23 cellular contexts compared by ENCODE assay signal in genomic region chr11:121523581-121524232, GRCh38.
DNase-seq lines count a peak whose midpoint lies in the region; ATAC-seq and TF ChIP-seq lines count a peak whose summit lies in the region.
"Had no signal": no experiment of that assay in that cellular context is flagged by ENCODE, and none has a peak within 500 bp of the region (broad histone marks: within the 10 kb centered on the region; RNA-seq: fewer than 3 reads in every experiment).

No MANE protein-coding gene starts in this region.

- no peaks in the 10 kb centered on the region for H3K27me3 ChIP-seq in neutrophil
- H3K27me3 ChIP-seq: right atrium auricular region, suprapubic skin had no signal

- peaks cover 7% of the 10 kb centered on the region for H3K9me3 ChIP-seq in neutrophil
- H3K9me3 ChIP-seq: A549 had no signal

- ATAC-seq in GM19035 (IDR thresholded peaks at IDR 0.05; ENCODE audit: unreplicated experiment), result no peak
- ATAC-seq: A549, left ventricle myocardium superior, Right ventricle myocardium inferior had no signal

- no peak overlapping the region for H3K4me3 ChIP-seq in neutrophil (ENCODE audit: low read depth in 1 of 2, low read length in 1 of 2)
- H3K4me3 ChIP-seq: A549, right atrium auricular region, suprapubic skin had no signal

- no peak for TF ChIP-seq CTCF in neutrophil (IDR thresholded peaks at IDR 0.05)

- H3K4me1 ChIP-seq in neutrophil (ENCODE audit: control insufficient read depth in 1 of 2, insufficient read depth in 1 of 2, low read depth in 1 of 2, low read length in 1 of 2), result peaks cover 6 to 19% of the 10 kb centered on the region in 2 experiments
- H3K4me1 ChIP-seq: A549 had no signal

- peak overlapping the region; percentile 49 for H3K27ac ChIP-seq in neutrophil
- H3K27ac ChIP-seq: A549, C4-2B, right atrium auricular region, suprapubic skin had no signal

- peaks cover 85% of the 10 kb centered on the region for H3K36me3 ChIP-seq in neutrophil
- H3K36me3 ChIP-seq: right atrium auricular region, suprapubic skin had no signal

- DNase-seq in NCI-H2081 (lab: John Stamatoyannopoulos, UW) (peak; percentile 29 to 31), NCI-H2081 treated with DMSO at 0.1 percent for 48 hours (lab: John Stamatoyannopoulos, UW) (no peak), NCI-H146 (lab: John Stamatoyannopoulos, UW) (peak; percentile 89), SHP77 treated with DMSO at 0.1 percent for 48 hours (lab: John Stamatoyannopoulos, UW) (peak; percentile 68), activated T-cell treated with anti-CD3 and anti-CD28 coated beads for 4 hours (no peak), dedifferentiated amniotic fluid mesenchymal stem cell (ENCODE audit: extremely low spot score) (no peak)
- DNase-seq: activated CD4-positive, alpha-beta T cell treated with anti-CD3 and anti-CD28 coated beads, Interleukin-2, amount 10 ng/mL, durations not matched to agents 7 days and 5 days; activated CD8-positive, alpha-beta memory T cell treated with anti-CD3 and anti-CD28 coated beads, Interleukin-2, amount 50 U/mL, for 4 hours; activated effector memory CD4-positive, alpha-beta T cell treated with Interleukin-2 at 50 U/mL for 16 hours; central memory CD4-positive, alpha-beta T cell; DND-41; effector CD8-positive, alpha-beta T cell; Karpas-422; left ventricle myocardium superior; NCI-H1105 treated with DMSO at 0.1 percent for 48 hours; NCI-H510A had no signal

Comparison
In these comparisons a context has a peak if more than half of its experiments do, and no peak if none do; other contexts are left out.
1. DNase-seq: peak in NCI-H2081 (2 of 2), NCI-H146 (single experiment) and SHP77 treated with DMSO at 0.1 percent for 48 hours (single experiment); none in NCI-H2081 treated with DMSO at 0.1 percent for 48 hours (single experiment), activated T-cell treated with anti-CD3 and anti-CD28 coated beads for 4 hours (single experiment) and dedifferentiated amniotic fluid mesenchymal stem cell (single experiment).